Comparison of ENCODE assay signal across 24 cellular contexts in the genomic region with DNA sequence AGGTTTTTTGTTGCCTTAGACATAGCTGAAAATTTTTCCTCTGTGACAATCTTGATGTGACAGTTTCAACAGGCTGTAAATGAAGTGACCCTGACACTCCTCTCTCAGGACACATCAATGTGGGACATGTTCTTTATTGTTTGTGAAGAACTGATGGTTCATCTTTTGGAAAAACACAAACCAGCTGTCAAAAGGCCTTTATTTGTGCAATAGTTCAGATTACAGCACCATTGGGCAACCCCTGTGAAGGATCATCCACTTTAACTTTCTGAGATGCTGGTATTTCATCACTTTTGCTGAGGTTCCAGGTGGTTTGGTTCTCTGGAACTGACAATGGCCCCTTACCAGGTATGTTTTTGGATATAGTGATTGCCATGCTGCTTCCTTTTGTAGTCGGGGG.
"Had no signal": no experiment of that assay in that cellular context is flagged by ENCODE, and none has a peak within 500 bp of the region (broad histone marks: within the 10 kb centered on the region; RNA-seq: fewer than 3 reads in every experiment).

No MANE protein-coding gene starts in this region.

- H3K4me1 ChIP-seq: foreskin keratinocyte, pancreas, psoas muscle, stomach, suprapubic skin, tibial nerve had no signal

- H3K36me3 ChIP-seq: cardiac muscle cell, pancreas, stomach, suprapubic skin, tibial nerve had no signal

- H3K9me3 ChIP-seq: mucosa of descending colon, pancreas, psoas muscle, stomach, suprapubic skin, tibial nerve had no signal

- H3K79me2 ChIP-seq: hepatocyte had no signal

- H2AFZ ChIP-seq: hepatocyte had no signal

- H3K4me3 ChIP-seq: cardiac muscle cell, hepatocyte, mucosa of descending colon, pancreas, psoas muscle, stomach, suprapubic skin, tibial nerve had no signal

- H3K27me3 ChIP-seq: cardiac muscle cell, foreskin keratinocyte, hepatocyte, pancreas, stomach, suprapubic skin, tibial nerve had no signal

- DNase-seq: activated B cell treated with CpG ODN at 0.5 μM for 24 hours; activated CD4-positive, alpha-beta T cell treated with anti-CD3 and anti-CD28 coated beads for 36 hours; activated CD4-positive, alpha-beta T cell treated with anti-CD3 and anti-CD28 coated beads, Interleukin-2, amount 50 U/mL, for 4 hours; activated CD8-positive, alpha-beta memory T cell treated with anti-CD3 and anti-CD28 coated beads for 24 hours; activated CD8-positive, alpha-beta memory T cell treated with anti-CD3 and anti-CD28 coated beads, Interleukin-2, amount 50 U/mL, for 4 hours; activated naive CD4-positive, alpha-beta T cell treated with Interleukin-2 at 50 U/mL for 16 hours; activated naive CD8-positive, alpha-beta T cell treated with anti-CD3 and anti-CD28 coated beads for 36 hours; activated T-cell treated with anti-CD3 and anti-CD28 coated beads, Interleukin-2, amount 50 U/mL, for 24 hours; amygdala; effector CD4-positive, alpha-beta T cell; foreskin keratinocyte; left ventricle myocardium superior; mucosa of descending colon; nephron progenitor cell; pancreas; psoas muscle; right cardiac atrium; small intestine; stimulated activated CD4-positive, alpha-beta T cell treated with anti-CD3 and anti-CD28 coated beads, Interleukin-2, amount 100 ng/mL, for 24 hours; stomach had no signal

- H3K4me2 ChIP-seq: hepatocyte had no signal

- H3K27ac ChIP-seq: cardiac muscle cell, foreskin keratinocyte, hepatocyte, pancreas, psoas muscle, stomach, suprapubic skin, tibial nerve had no signal
